1 cellular context compared by ENCODE assay signal in the genomic region with DNA sequence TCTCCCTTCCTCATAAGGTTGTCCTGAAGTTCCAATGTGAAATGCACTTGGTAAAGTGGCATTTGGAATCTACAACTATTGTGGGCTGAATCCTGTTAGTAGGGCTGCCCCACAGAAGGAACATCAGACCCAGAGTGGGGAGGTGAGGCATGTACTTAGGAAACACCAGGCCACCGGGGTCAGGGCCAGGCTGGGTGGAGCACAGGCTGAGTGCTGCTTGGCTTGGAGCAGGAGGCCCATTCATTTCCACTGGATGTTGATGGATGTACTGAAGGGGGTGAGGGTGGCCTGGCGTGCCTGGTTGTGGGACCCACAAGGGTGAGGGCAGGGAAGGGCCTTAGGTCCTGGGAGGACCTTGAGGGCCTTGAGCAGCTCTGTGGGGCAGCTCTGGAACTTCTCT.
TF ChIP-seq lines count a peak whose summit lies in the region.

No MANE protein-coding gene starts in this region.

TF ChIP-seq in H1, 55 proteins besides CTCF, POLR2A, EP300 and RAD21:
- TF ChIP-seq SIRT6 (IDR thresholded peaks at IDR 0.05; ENCODE audit: low read length) (no peak), CREB1 (IDR thresholded peaks at IDR 0.05) (no peak), GABPA (IDR thresholded peaks at IDR 0.05; ENCODE audit: borderline replicate concordance, insufficient read depth, low read length) (no peak), PHF8 (conservative IDR thresholded peaks at IDR 0.05; ENCODE audit: low read depth, low read length) (no peak), POLR2AphosphoS5 (IDR thresholded peaks at IDR 0.05; ENCODE audit: low read depth, low read length) (no peak), NANOG (IDR thresholded peaks at IDR 0.05; ENCODE audit: insufficient read depth, low read depth, low read length, poor library complexity, severe bottlenecking) (no peak), HDAC6 (IDR thresholded peaks at IDR 0.05; ENCODE audit: low read depth, low read length) (no peak)
- TF ChIP-seq, protein P1, sequence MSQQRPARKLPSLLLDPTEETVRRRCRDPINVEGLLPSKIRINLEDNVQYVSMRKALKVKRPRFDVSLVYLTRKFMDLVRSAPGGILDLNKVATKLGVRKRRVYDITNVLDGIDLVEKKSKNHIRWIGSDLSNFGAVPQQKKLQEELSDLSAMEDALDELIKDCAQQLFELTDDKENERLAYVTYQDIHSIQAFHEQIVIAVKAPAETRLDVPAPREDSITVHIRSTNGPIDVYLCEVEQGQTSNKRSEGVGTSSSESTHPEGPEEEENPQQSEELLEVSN (IDR thresholded peaks at IDR 0.05), result no peak
